ENCODE assay signal across 29 cellular contexts in genomic region chr14:57847096-57847495, GRCh38. TPM values are rescaled to one million over a fixed set of nuclear protein-coding genes. Genes with fewer than 3 reads are reported as not detected.
DNase-seq lines count a peak whose midpoint lies in the region; ATAC-seq, FAIRE-seq and TF ChIP-seq lines count a peak whose summit lies in the region.
"Had no signal": no experiment of that assay in that cellular context is flagged by ENCODE, and none has a peak within 500 bp of the region (broad histone marks: within the 10 kb centered on the region; RNA-seq: fewer than 3 reads in every experiment).

No MANE protein-coding gene starts in this region.

- H3K27ac ChIP-seq in coronary artery (peak overlapping the region; percentile 46 to 60), Peyer's patch (no peak overlapping the region)
- H3K27ac ChIP-seq: A549, gastroesophageal sphincter, neutrophil, prostate gland had no signal

- no peak for TF ChIP-seq POLR2A in Peyer's patch (IDR thresholded peaks at IDR 0.05)

- peak; percentile 96 for FAIRE-seq in A204.1 (lab: Jason Lieb, UNC)
- FAIRE-seq: A549, endothelial cell of umbilical vein, keratinocyte had no signal

- H3K9me3 ChIP-seq in Peyer's patch, result no peaks in the 10 kb centered on the region
- H3K9me3 ChIP-seq: A549, gastroesophageal sphincter, MG63, neutrophil, prostate gland, uterus had no signal

- no peaks in the 10 kb centered on the region for H3K27me3 ChIP-seq in Peyer's patch
- H3K27me3 ChIP-seq: gastroesophageal sphincter, MG63, neutrophil, uterus had no signal

- DNase-seq in GM04503 (ENCODE audit: low read depth) (peak; percentile 45), coronary artery (ENCODE audit: low spot score) (no peak), left ventricle myocardium superior (no peak), Peyer's patch (no peak), globus pallidus (ENCODE audit: low spot score) (no peak), left colon (no peak)
- DNase-seq: activated B cell treated with CpG ODN at 0.5 μM for 24 hours; activated CD4-positive, alpha-beta T cell treated with anti-CD3 and anti-CD28 coated beads, Interleukin-2, amount 50 U/mL, for 4 hours; activated CD8-positive, alpha-beta memory T cell treated with anti-CD3 and anti-CD28 coated beads, Interleukin-2, amount 50 U/mL, for 4 hours; anterior cingulate cortex; KBM-7; MG63; NCI-H2029 treated with DMSO at 0.1 percent for 48 hours; NCI-H345; NCI-H774; SHP77; substantia nigra; SW 1271; uterus had no signal

- H3K4me3 ChIP-seq in coronary artery (no peak overlapping the region), Peyer's patch (no peak overlapping the region)
- H3K4me3 ChIP-seq: A549, gastroesophageal sphincter, MG63, prostate gland, uterus had no signal

- ATAC-seq in left ventricle myocardium superior (peak; percentile 59), left colon (no peak), HG02571 (IDR thresholded peaks at IDR 0.05; ENCODE audit: unreplicated experiment) (no peak)
- ATAC-seq: A549, gastroesophageal sphincter had no signal

- intact Hi-C loops in left ventricle myocardium superior (cut with micrococcal nuclease) (no loop called here), left colon (cut with DNase I, micrococcal nuclease) (no loop called here)

- H3K36me3 ChIP-seq in Peyer's patch, result no peaks in the 10 kb centered on the region
- H3K36me3 ChIP-seq: gastroesophageal sphincter, MG63, neutrophil, prostate gland, uterus had no signal

- no peaks in the 10 kb centered on the region for H3K4me1 ChIP-seq in Peyer's patch
- H3K4me1 ChIP-seq: A549, prostate gland, uterus had no signal

- no peak for TF ChIP-seq CTCF in coronary artery (IDR thresholded peaks at IDR 0.05)
- TF ChIP-seq CTCF in Peyer's patch (IDR thresholded peaks at IDR 0.05), result no peak

RNA-seq across cellular contexts. Expression of gene SLC35F4, which starts 18.8 kb away (rescaled TPM):
- not detected for total RNA-seq in left ventricle myocardium superior
- total RNA-seq in Peyer's patch, result not detected
- total RNA-seq in left colon, result not detected
- total RNA-seq: activated B cell treated with CpG ODN at 0.5 μM for 24 hours, endothelial cell of umbilical vein, gastroesophageal sphincter, lung microvascular endothelial cell, skeletal muscle tissue had no signal

Comparison
In these comparisons a context has a peak if more than half of its experiments do, and no peak if none do; other contexts are left out.
1. H3K27ac ChIP-seq: peak in coronary artery (2 of 2); none in Peyer's patch (0 of 4).